ENCODE assay signal across 8 cellular contexts in the genomic region with DNA sequence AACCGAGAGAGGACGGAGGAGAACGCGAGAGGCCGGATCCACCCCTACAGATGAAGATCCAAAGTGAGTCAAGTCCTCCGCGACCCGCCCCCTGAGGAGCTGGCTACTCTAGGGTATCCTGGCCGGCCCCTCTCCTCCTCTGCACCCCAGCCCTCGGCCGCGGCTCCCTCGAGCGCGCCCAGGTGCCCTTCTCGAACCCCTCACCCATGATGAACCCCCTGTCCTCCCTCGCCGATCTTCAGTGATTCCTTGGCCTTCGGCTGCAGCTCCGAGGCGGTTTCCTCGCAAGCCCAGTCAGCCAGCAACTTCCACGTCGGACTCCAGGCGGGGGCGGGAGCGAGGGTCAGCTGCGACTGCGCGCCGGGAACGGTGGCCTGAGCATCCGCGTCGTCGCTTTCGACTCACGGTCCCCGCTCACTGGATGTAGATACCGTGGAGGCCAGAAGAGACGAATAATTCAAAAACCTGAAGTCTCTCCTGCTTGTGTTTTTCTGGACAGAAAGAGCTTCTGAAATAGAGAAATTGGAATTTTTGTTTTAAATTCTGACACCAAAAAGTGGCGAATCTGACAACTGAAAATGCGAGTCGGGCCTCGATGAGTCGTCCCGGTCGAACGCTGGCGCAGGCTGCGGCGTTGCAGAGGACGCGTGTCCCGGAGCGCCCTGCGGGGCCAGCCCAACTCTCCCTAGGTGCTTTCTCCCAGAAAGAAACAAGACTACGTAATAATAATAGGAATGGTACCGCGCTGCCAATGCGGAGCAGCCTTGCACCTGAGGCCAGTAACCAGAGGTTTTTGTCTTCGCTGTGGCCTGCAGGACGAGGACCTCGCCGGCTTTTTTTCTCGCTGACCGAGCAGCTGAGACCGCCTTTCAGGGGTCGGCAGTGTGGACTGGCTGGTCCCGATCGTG. TPM values are rescaled to one million over a fixed set of nuclear protein-coding genes. Genes with fewer than 3 reads are reported as not detected.
DNase-seq lines count a peak whose midpoint lies in the region; ATAC-seq and TF ChIP-seq lines count a peak whose summit lies in the region.

A gene (minus strand): TSS at position 335 of the 908 bp plus-strand sequence. CDS start 127 bp downstream, at position 208.

- WGBS in adrenal gland, 4 donors: 0% methylated on average over 48 to 71 of the region's 71 CpGs
- WGBS in heart right ventricle, 2 donors: 0 to 1% methylated on average over 71 of the region's 71 CpGs
- WGBS in upper lobe of left lung, 2 donors: 0% methylated on average over 57 to 59 of the region's 71 CpGs

- H3K27ac ChIP-seq in adrenal gland (peak within 1 kb of the TSS; percentile 82 to 98 (median 94)), heart right ventricle (peak within 1 kb of the TSS; percentile 86 to 98 (median 94)), upper lobe of left lung (peak within 1 kb of the TSS; percentile 89 to 94 (median 91))

- H3K4me1 ChIP-seq in adrenal gland (replicated peaks in 1 of 2) (peaks cover 13 to 28% of the 10 kb centered on the region in 2 donors), heart right ventricle (peaks cover 5 to 33% (median 26%) of the 10 kb centered on the region in 9 donors), upper lobe of left lung (peaks cover 15 to 26% (median 19%) of the 10 kb centered on the region in 4 donors)

- intact Hi-C loops in adrenal gland (cut with DNase I): no loop called here
- intact Hi-C loops in heart right ventricle (cut with DNase I): loop anchor here in 1 of 10 donors (10.0 kb wide), 1 partner anchor 367 kb away; no protein-coding TSS in a partner anchor
- intact Hi-C loops in posterior vena cava (cut with DNase I): no loop called here

- H3K27me3 ChIP-seq in adrenal gland: no peaks in the 10 kb centered on the region
- H3K27me3 ChIP-seq in heart right ventricle: no peaks in the 10 kb centered on the region
- H3K27me3 ChIP-seq in upper lobe of left lung: no peaks in the 10 kb centered on the region

- H3K4me3 ChIP-seq in adrenal gland (peak within 1 kb of the TSS; percentile 68 to 96 (median 76)), heart right ventricle (peak within 1 kb of the TSS; percentile 68 to 95 (median 80)), upper lobe of left lung (peak within 1 kb of the TSS; percentile 72 to 81 (median 80))

- no peak for TF ChIP-seq EP300 in upper lobe of left lung (IDR thresholded peaks at IDR 0.05)

- DNase-seq in GM13976 (ENCODE audit: low spot score) (peak; percentile 88), NCI-H1417 treated with DMSO at 0.1 percent for 48 hours (lab: John Stamatoyannopoulos, UW) (peak; percentile 74), T-helper 1 cell (peak; percentile 40 to 76 (median 61)), adrenal gland (peak; percentile 85 to 93 (median 89)), heart right ventricle (peak; percentile 87 to 89), posterior vena cava (ENCODE audit: low spot score) (peak; percentile 97), upper lobe of left lung (peak; percentile 86 to 96)

- ATAC-seq in HG02798 (IDR thresholded peaks at IDR 0.05; ENCODE audit: poor library complexity, unreplicated experiment): peak; percentile 89
- peak; percentile 92 to 98 (median 96) for ATAC-seq in heart right ventricle
- ATAC-seq in upper lobe of left lung (ENCODE audit: low FRiP score in 2 of 2): peak; percentile 95 to 98

- in situ Hi-C loops in GM13976 (cut with MboI; ENCODE audit: low sequenced_read_pairs, unreplicated experiment): loop anchor here (25.0 kb wide), 1 partner anchor 355 kb away; no protein-coding TSS in a partner anchor

- TF ChIP-seq POLR2A in adrenal gland (IDR thresholded peaks at IDR 0.05): peak; percentile 50 to 58
- peak in 3 of 4 donors; percentile 12 to 68 (median 28) for TF ChIP-seq POLR2A in upper lobe of left lung (IDR thresholded peaks at IDR 0.05)

- H3K36me3 ChIP-seq in adrenal gland (replicated peaks in 1 of 2) (no peaks in the 10 kb centered on the region), heart right ventricle (peaks cover 0 to 20% (median 0%) of the 10 kb centered on the region in 9 donors), upper lobe of left lung (peaks cover 0 to 6% (median 0%) of the 10 kb centered on the region in 4 donors)

- H3K9me3 ChIP-seq in adrenal gland (replicated peaks in 1 of 3) (no peaks in the 10 kb centered on the region), heart right ventricle (no peaks in the 10 kb centered on the region), upper lobe of left lung (no peaks in the 10 kb centered on the region)

- TF ChIP-seq CTCF in GM13976 (IDR thresholded peaks at IDR 0.05; ENCODE audit: borderline replicate concordance, control extremely low read depth, extremely low read depth, insufficient read depth, missing control alignments): no peak
- TF ChIP-seq CTCF in adrenal gland (IDR thresholded peaks at IDR 0.05): no peak
- peak in 1 of 9 donors; percentile 10 for TF ChIP-seq CTCF in heart right ventricle (IDR thresholded peaks at IDR 0.05)
- TF ChIP-seq CTCF in upper lobe of left lung (IDR thresholded peaks at IDR 0.05): no peak

RNA-seq across cellular contexts. Expression of the gene that starts here (rescaled TPM):
- total RNA-seq in adrenal gland (100 to 1,000 TPM in 4 of 8 donors, 10 to 100 TPM in 4; 63.7 to 189 (median 113) TPM), heart right ventricle (100 to 1,000 TPM in 4 of 10 donors, 10 to 100 TPM in 6; 81.5 to 113 (median 95.5) TPM), posterior vena cava (100 to 1,000 TPM; 111 to 121 TPM), upper lobe of left lung (10 to 100 TPM; 13.6 to 84.1 (median 61.2) TPM)
- polyA plus RNA-seq in adrenal gland (100 to 1,000 TPM in 1 of 3 donors, 10 to 100 TPM in 2; 24.9 to 298 (median 28.8) TPM), heart right ventricle (10 to 100 TPM; 22.2 to 56.8 TPM)

Comparison
In these comparisons a context has a peak if more than half of its experiments do, and no peak if none do; other contexts are left out.
1. Peak in every context shown above with its lines: DNase-seq, ATAC-seq, H3K4me3 ChIP-seq and H3K27ac ChIP-seq.